7 cellular contexts compared by ENCODE assay signal in genomic region chr7:157318015-157318706, GRCh38. TPM values are rescaled to one million over a fixed set of nuclear protein-coding genes. Genes with fewer than 3 reads are reported as not detected.
DNase-seq lines count a peak whose midpoint lies in the region; ATAC-seq and TF ChIP-seq lines count a peak whose summit lies in the region.

No MANE protein-coding gene starts in this region.

- DNase-seq in RWPE2 (ENCODE audit: low spot score) (no peak), hepatic stellate cell (ENCODE audit: low spot score) (peak; percentile 53), type B pancreatic cell (ENCODE audit: extremely low spot score, unreplicated experiment) (no peak), BE2C (no peak), NCI-H2081 treated with DMSO at 0.1 percent for 48 hours (lab: John Stamatoyannopoulos, UW) (no peak)

- H3K36me3 Mint-ChIP-seq in type B pancreatic cell = no peaks in the 10 kb centered on the region

- no peaks in the 10 kb centered on the region for H3K9me3 Mint-ChIP-seq in type B pancreatic cell

- no peak for TF ChIP-seq CTCF in RWPE2 (IDR thresholded peaks at IDR 0.05; ENCODE audit: poor library complexity, severe bottlenecking)
- no peak for TF ChIP-seq CTCF in type B pancreatic cell (conservative IDR thresholded peaks at IDR 0.05)
- no peak for TF ChIP-seq CTCF in BE2C (IDR thresholded peaks at IDR 0.05; ENCODE audit: low read depth, low read length)

- H3K4me1 ChIP-seq in RWPE2 (ENCODE audit: insufficient read depth, poor library complexity, severe bottlenecking) = peaks cover 26% of the 10 kb centered on the region
- no peaks in the 10 kb centered on the region for H3K4me1 ChIP-seq in BE2C

- no peak overlapping the region for H3K4me3 ChIP-seq in RWPE2 (ENCODE audit: severe bottlenecking)
- no peak overlapping the region for H3K4me3 ChIP-seq in BE2C (ENCODE audit: low read depth, low read length)

- no peak overlapping the region for H3K4me3 Mint-ChIP-seq in type B pancreatic cell

- H3K9me3 ChIP-seq in RWPE2 (ENCODE audit: severe bottlenecking) = no peaks in the 10 kb centered on the region
- no peaks in the 10 kb centered on the region for H3K9me3 ChIP-seq in BE2C

- ATAC-seq in GM18909 (IDR thresholded peaks at IDR 0.05; ENCODE audit: poor library complexity, unreplicated experiment) (peak; percentile 75), HG02798 (IDR thresholded peaks at IDR 0.05; ENCODE audit: poor library complexity, unreplicated experiment) (peak; percentile 79), RWPE2 (ENCODE audit: low read depth) (peak; percentile 87)

- H3K36me3 ChIP-seq in RWPE2 (ENCODE audit: low read depth) = no peaks in the 10 kb centered on the region
- no peaks in the 10 kb centered on the region for H3K36me3 ChIP-seq in BE2C

- H3K4me1 Mint-ChIP-seq in type B pancreatic cell (ENCODE audit: unreplicated experiment) = no peaks in the 10 kb centered on the region

- H3K27me3 ChIP-seq in RWPE2 (ENCODE audit: insufficient read depth, poor library complexity, severe bottlenecking) = no peaks in the 10 kb centered on the region
- H3K27me3 ChIP-seq in BE2C = no peaks in the 10 kb centered on the region

- peak overlapping the region; percentile 85 for H3K27ac ChIP-seq in RWPE2 (ENCODE audit: poor library complexity, severe bottlenecking)

- H3K27ac Mint-ChIP-seq in type B pancreatic cell = no peak overlapping the region

- no peaks in the 10 kb centered on the region for H3K27me3 Mint-ChIP-seq in type B pancreatic cell

RNA-seq across cellular contexts. Expression of gene DNAJB6, which starts 18.6 kb away (rescaled TPM):
- total RNA-seq in type B pancreatic cell (ENCODE audit: low replicate concordance) = 97.2 and 107 TPM in 2 replicates
- polyA plus RNA-seq in BE2C (2012; ENCODE audit: insufficient read depth, insufficient read length, low read depth) = 178 TPM
